Comparison of ENCODE assay signal across 16 cellular contexts in the genomic region with DNA sequence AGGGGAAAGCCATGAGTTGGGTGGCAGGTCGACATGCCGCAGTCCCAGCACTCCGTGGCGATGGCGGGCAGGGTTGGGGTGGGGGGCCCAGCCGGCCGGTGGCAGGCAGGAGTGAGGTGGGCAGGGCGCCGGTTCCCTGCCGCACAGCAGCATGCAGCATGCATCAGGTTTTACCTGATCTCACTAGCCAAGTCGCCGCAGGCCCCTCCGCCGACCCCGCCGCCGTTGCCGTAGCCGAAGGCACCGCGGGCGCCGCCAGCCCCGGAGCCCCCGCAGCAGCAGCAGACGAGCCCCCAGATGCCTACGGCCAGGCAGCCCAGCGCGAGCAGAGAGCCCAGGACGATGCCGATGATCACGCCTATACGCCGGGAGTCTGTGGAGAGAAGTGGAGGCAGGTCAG. TPM values are rescaled to one million over a fixed set of nuclear protein-coding genes. Genes with fewer than 3 reads are reported as not detected.
DNase-seq lines count a peak whose midpoint lies in the region; ATAC-seq and TF ChIP-seq lines count a peak whose summit lies in the region.
"Had no signal": no experiment of that assay in that cellular context is flagged by ENCODE, and none has a peak within 500 bp of the region (broad histone marks: within the 10 kb centered on the region; RNA-seq: fewer than 3 reads in every experiment).

No MANE protein-coding gene starts in this region.

- DNase-seq in BJ (ENCODE audit: low read depth), result no peak
- DNase-seq in HCT116 (ENCODE audit: low read depth, low spot score), result no peak
- no peak for DNase-seq in dorsolateral prefrontal cortex
- no peak for DNase-seq in activated T-cell treated with anti-CD3 and anti-CD28 coated beads, Interleukin-2, amount 50 U/mL, for 24 hours
- DNase-seq: aorta; MG63; NCI-H2107; NK-92 treated with Interleukin-12 subunit alpha and Interleukin-12 subunit beta, amount 100 ng/mL, for 24 hours; right lobe of liver; stimulated activated naive CD8-positive, alpha-beta T cell treated with anti-CD3 and anti-CD28 coated beads, Interleukin-15, Interleukin-2, amounts not matched to agents 100 U/mL and 50 U/mL, for 24 hours had no signal

- H3K4me3 ChIP-seq in BJ (ENCODE audit: low read depth, low read length) (peak overlapping the region; percentile 66; the same call in 1 of the 2 replicates), HCT116 (replicated peaks in 1 of 2; ENCODE audit: low read depth in 1 of 2, low read length in 2 of 2) (peak overlapping the region in 1 of 2 experiments; percentile 74; a peak in 1 of 4 replicates), dorsolateral prefrontal cortex (peak overlapping the region in 31 of 59 donors; percentile 73 to 92 (median 85)), skeletal muscle satellite cell (ENCODE audit: low read length) (no peak overlapping the region)

- H3K27me3 Mint-ChIP-seq in activated T-cell treated with anti-CD3 and anti-CD28 coated beads, Interleukin-2, amount 50 U/mL, for 24 hours, result no peaks in the 10 kb centered on the region

- TF ChIP-seq POLR2A in HCT116 (IDR thresholded peaks at IDR 0.05; ENCODE audit: borderline replicate concordance, extremely low read depth, insufficient read depth, insufficient read length), result no peak

- RAD21 ChIA-PET in HCT116 (lab: Charles Lee; ENCODE audit: low non-redundant PET in 1 of 2, low total read pairs in 2 of 2, uncharacterized antibody in 2 of 2, unreplicated experiment in 2 of 2), result no interaction called here

- peak overlapping the region; percentile 96 for H3K4me2 ChIP-seq in HCT116 (ENCODE audit: low read length)
- peak overlapping the region; percentile 91 for H3K4me2 ChIP-seq in skeletal muscle satellite cell (ENCODE audit: low read length)

- H3K36me3 Mint-ChIP-seq in activated T-cell treated with anti-CD3 and anti-CD28 coated beads, Interleukin-2, amount 50 U/mL, for 24 hours (ENCODE audit: low read depth), result no peaks in the 10 kb centered on the region

- no peak for TF ChIP-seq CTCF in BJ (IDR thresholded peaks at IDR 0.05; ENCODE audit: insufficient read depth, low read depth, low read length)
- no peak for TF ChIP-seq CTCF in HCT116 (IDR thresholded peaks at IDR 0.05 in 2 of 3, conservative IDR thresholded peaks at IDR 0.05 in 1 of 3; ENCODE audit: borderline replicate concordance in 1 of 3, insufficient read depth in 1 of 3, low read depth in 2 of 3, low read length in 2 of 3)
- TF ChIP-seq CTCF in dorsolateral prefrontal cortex (IDR thresholded peaks at IDR 0.05 in 54 of 56, conservative IDR thresholded peaks at IDR 0.05 in 2 of 56; ENCODE audit: low read depth in 1 of 56, partially characterized antibody in 56 of 56), result no peak

- ATAC-seq in HCT116 (no peak), HG02885 (IDR thresholded peaks at IDR 0.05; ENCODE audit: poor library complexity, unreplicated experiment) (no peak), GM21576 (IDR thresholded peaks at IDR 0.05; ENCODE audit: unreplicated experiment) (no peak)
- ATAC-seq: stimulated activated naive CD8-positive, alpha-beta T cell treated with anti-CD3 and anti-CD28 coated beads, Interleukin-15, Interleukin-2, amounts not matched to agents 100 U/mL and 50 U/mL, for 24 hours had no signal

- H3K9ac ChIP-seq in HCT116 (ENCODE audit: low read length) (no peak overlapping the region), skeletal muscle satellite cell (ENCODE audit: low read depth, low read length) (no peak overlapping the region)

- no peaks in the 10 kb centered on the region for H3K9me2 ChIP-seq in HCT116 (ENCODE audit: insufficient read depth)

- TF ChIP-seq RAD21 in HCT116 (IDR thresholded peaks at IDR 0.05; ENCODE audit: low read depth), result no peak

- H3K4me3 Mint-ChIP-seq in activated T-cell treated with anti-CD3 and anti-CD28 coated beads, Interleukin-2, amount 50 U/mL, for 24 hours, result no peak overlapping the region

- CTCF ChIA-PET in BJ (lab: Yijun Ruan, JAX), result interaction anchor here (0.7 to 1.5 kb wide), 4 partner anchors 11 to 57 kb away, joined by 3 to 6 read pairs (median 3); no protein-coding TSS in a partner anchor
- CTCF ChIA-PET in HCT116 (lab: Charles Lee), result no interaction called here

- H3K27ac ChIP-seq in HCT116 (ENCODE audit: low read depth, low read length), result no peak overlapping the region; the same call in 1 of the 2 replicates
- peak overlapping the region in 27 of 59 donors; percentile 11 to 96 (median 91) for H3K27ac ChIP-seq in dorsolateral prefrontal cortex

- H2AFZ ChIP-seq in HCT116 (ENCODE audit: low read depth, low read length, poor library complexity, severe bottlenecking), result no peak overlapping the region

- H3K4me1 ChIP-seq in HCT116 (ENCODE audit: control insufficient read depth in 1 of 2, insufficient read depth in 2 of 2, low read length in 2 of 2), result peaks cover 21 to 32% of the 10 kb centered on the region in 2 experiments
- H3K4me1 ChIP-seq in skeletal muscle satellite cell (ENCODE audit: control insufficient read depth, insufficient read depth, low read length), result peaks cover 26% of the 10 kb centered on the region
- H3K4me1 ChIP-seq: right lobe of liver had no signal

- H3K27ac Mint-ChIP-seq in activated T-cell treated with anti-CD3 and anti-CD28 coated beads, Interleukin-2, amount 50 U/mL, for 24 hours, result no peak overlapping the region

- no peaks in the 10 kb centered on the region for H4K20me1 ChIP-seq in HCT116 (ENCODE audit: insufficient read depth)

- intact Hi-C loops in HCT116 (cut with micrococcal nuclease), result loop anchor here (2.0 kb wide), 1 partner anchor 35 kb away; no protein-coding TSS in a partner anchor
- intact Hi-C loops in dorsolateral prefrontal cortex (cut with DNase I), result loop anchor here (2.0 kb wide), 1 partner anchor 75 kb away; the partner anchor contains the start of gene DUSP23 (in 2 of the 2)

- H3K9me3 ChIP-seq in HCT116 (ENCODE audit: control insufficient read depth in 1 of 2, insufficient read depth in 1 of 2, low read depth in 1 of 2, low read length in 2 of 2) (no peaks in the 10 kb centered on the region), skeletal muscle satellite cell (replicated peaks; ENCODE audit: low read length) (no peaks in the 10 kb centered on the region)
- H3K9me3 ChIP-seq: MG63, right lobe of liver, SJSA1 had no signal

- POLR2A ChIA-PET in BJ (lab: Charles Lee), result no interaction called here
- POLR2A ChIA-PET in HCT116 (lab: Charles Lee), result interaction anchor here (0.7 to 1.4 kb wide), 2 partner anchors 13 to 14 kb away, joined by 3 read pairs; no protein-coding TSS in a partner anchor

- H3K79me2 ChIP-seq in HCT116 (ENCODE audit: insufficient read depth, low read length), result no peaks in the 10 kb centered on the region

- peaks cover 21% of the 10 kb centered on the region for H3K4me1 Mint-ChIP-seq in activated T-cell treated with anti-CD3 and anti-CD28 coated beads, Interleukin-2, amount 50 U/mL, for 24 hours (ENCODE audit: low read depth)

- BruUV-seq in HCT116 (replicated peaks; lab: Mats Ljungman, UMichigan), result no TSS peak

- no peaks in the 10 kb centered on the region for H3K36me3 ChIP-seq in BJ (ENCODE audit: control insufficient read depth, insufficient read depth, low read length)
- H3K36me3 ChIP-seq in HCT116 (ENCODE audit: control insufficient read depth in 1 of 2, insufficient read depth in 2 of 2, low read length in 2 of 2), result no peaks in the 10 kb centered on the region
- H3K36me3 ChIP-seq in skeletal muscle satellite cell (ENCODE audit: insufficient read depth, low read length), result no peaks in the 10 kb centered on the region
- H3K36me3 ChIP-seq: MG63, right lobe of liver, SJSA1 had no signal

- H3K9me3 Mint-ChIP-seq in activated T-cell treated with anti-CD3 and anti-CD28 coated beads, Interleukin-2, amount 50 U/mL, for 24 hours, result no peaks in the 10 kb centered on the region

- H3K27me3 ChIP-seq in BJ (ENCODE audit: control insufficient read depth, insufficient read depth, low read length), result no peaks in the 10 kb centered on the region
- H3K27me3 ChIP-seq in HCT116 (ENCODE audit: insufficient read depth, low read length), result no peaks in the 10 kb centered on the region
- H3K27me3 ChIP-seq in dorsolateral prefrontal cortex, result no peaks in the 10 kb centered on the region
- H3K27me3 ChIP-seq in skeletal muscle satellite cell (ENCODE audit: control insufficient read depth, insufficient read depth, low read length), result no peaks in the 10 kb centered on the region
- H3K27me3 ChIP-seq: MG63, right lobe of liver, SJSA1 had no signal

TF ChIP-seq in HCT116, 20 proteins besides CTCF, POLR2A, EP300 and RAD21 (continues in another document):
- TF ChIP-seq JUND (IDR thresholded peaks at IDR 0.05) (no peak), EZH2 (IDR thresholded peaks at IDR 0.05) (no peak), EGR1 (IDR thresholded peaks at IDR 0.05; ENCODE audit: low read depth) (no peak), ELF1 (IDR thresholded peaks at IDR 0.05; ENCODE audit: borderline replicate concordance, low read depth) (no peak), CBX3 (IDR thresholded peaks at IDR 0.05; ENCODE audit: low read depth) (no peak)
- TF ChIP-seq, protein P1, sequence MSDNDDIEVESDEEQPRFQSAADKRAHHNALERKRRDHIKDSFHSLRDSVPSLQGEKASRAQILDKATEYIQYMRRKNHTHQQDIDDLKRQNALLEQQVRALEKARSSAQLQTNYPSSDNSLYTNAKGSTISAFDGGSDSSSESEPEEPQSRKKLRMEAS (IDR thresholded peaks at IDR 0.05), result no peak

RNA-seq across cellular contexts. Expression of gene VSIG8, which starts 6.7 kb away (rescaled TPM):
- not detected in 2 replicates for polyA plus RNA-seq in BJ (2011; rRNA removed)
- not detected in 2 replicates for polyA minus RNA-seq in BJ (2011; rRNA and poly(A)+ RNA removed)
- total RNA-seq in HCT116 (2021; ENCODE audit: unreplicated experiment) (not detected), dorsolateral prefrontal cortex (under 1 TPM in 24 of 120 experiments, not detected in 96; 0.24 to 0.68 (median 0.34) TPM)
- polyA plus RNA-seq in HCT116 (2012), result 0.05 TPM in 1 of 2 replicates, not detected in the other
- total RNA-seq in skeletal muscle satellite cell (2012; rRNA removed), result not detected in 2 replicates
- total RNA-seq: frontal cortex, right lobe of liver, SJSA1 had no signal

RNA-seq across cellular contexts. Expression of gene SLAMF8, which starts 29.0 kb away (rescaled TPM):
- polyA plus RNA-seq in BJ (2011; rRNA removed), result 0.05 and 0.06 TPM in 2 replicates
- polyA minus RNA-seq in BJ (2011; rRNA and poly(A)+ RNA removed), result 0.24 TPM in 1 of 2 replicates, not detected in the other
- total RNA-seq in HCT116 (2021; ENCODE audit: unreplicated experiment), result not detected
- 0.02 TPM in 1 of 2 replicates, not detected in the other for polyA plus RNA-seq in HCT116 (2012)
- total RNA-seq in dorsolateral prefrontal cortex, result 10 to 100 TPM in 1 of 120 experiments, 1 to 10 TPM in 63, under 1 TPM in 45, not detected in 11; 0.16 to 11.0 (median 1.3) TPM
- under 0.01 TPM in 1 of 2 replicates, not detected in the other for total RNA-seq in skeletal muscle satellite cell (2012; rRNA removed)
- total RNA-seq: frontal cortex, SJSA1 had no signal
- polyA plus RNA-seq: keratinocyte had no signal

RNA-seq across cellular contexts. Expression of gene CFAP45, which starts 44.3 kb away (rescaled TPM):
- 0.56 TPM in 2 replicates for polyA plus RNA-seq in BJ (2011; rRNA removed)
- polyA minus RNA-seq in BJ (2011; rRNA and poly(A)+ RNA removed), result 0.24 and 0.26 TPM in 2 replicates
- total RNA-seq in HCT116 (2021; ENCODE audit: unreplicated experiment) (0.59 TPM), dorsolateral prefrontal cortex (1 to 10 TPM in 6 of 120 experiments, under 1 TPM in 26, not detected in 88; 0.26 to 2.2 (median 0.70) TPM)
- polyA plus RNA-seq in HCT116 (2012), result 0.52 and 0.91 TPM in 2 replicates
- total RNA-seq in skeletal muscle satellite cell (2012; rRNA removed), result 0.22 and 0.51 TPM in 2 replicates
- total RNA-seq: right lobe of liver had no signal

RNA-seq across cellular contexts. Expression of gene FCRL6, which starts 53.5 kb away (rescaled TPM):
- polyA plus RNA-seq in BJ (2011; rRNA removed), result not detected in 2 replicates
- not detected in 2 replicates for polyA minus RNA-seq in BJ (2011; rRNA and poly(A)+ RNA removed)
- not detected for total RNA-seq in HCT116 (2021; ENCODE audit: unreplicated experiment)
- polyA plus RNA-seq in HCT116 (2012), result not detected in 2 replicates
- total RNA-seq in dorsolateral prefrontal cortex, result 1 to 10 TPM in 5 of 120 experiments, under 1 TPM in 25, not detected in 90; 0.23 to 2.2 (median 0.54) TPM
- not detected in 2 replicates for total RNA-seq in skeletal muscle satellite cell (2012; rRNA removed)
- total RNA-seq: frontal cortex, SJSA1 had no signal
- polyA plus RNA-seq: keratinocyte had no signal
